In genomic region chr11:80846979-80847378, GRCh38 we compare ENCODE assay signal across 10 cellular contexts.
DNase-seq lines count a peak whose midpoint lies in the region; ATAC-seq and TF ChIP-seq lines count a peak whose summit lies in the region.
"Had no signal": no experiment of that assay in that cellular context is flagged by ENCODE, and none has a peak within 500 bp of the region (broad histone marks: within the 10 kb centered on the region; RNA-seq: fewer than 3 reads in every experiment).

No MANE protein-coding gene starts in this region.

- no peak overlapping the region for H3K4me3 ChIP-seq in uterus
- H3K4me3 ChIP-seq: BLaER1 treated with 17β-estradiol and CSF1 and Interleukin-3, amounts not matched to agents 10 nM and 100 nM had no signal

- H3K4me1 ChIP-seq in uterus: no peaks in the 10 kb centered on the region

- TF ChIP-seq CTCF in GM13977 (IDR thresholded peaks at IDR 0.05; ENCODE audit: extremely low read depth, insufficient read depth, missing control alignments) (no peak), uterus (IDR thresholded peaks at IDR 0.05) (no peak)

- no peak for TF ChIP-seq POLR2A in uterus (IDR thresholded peaks at IDR 0.05)

- no peaks in the 10 kb centered on the region for H3K9me3 ChIP-seq in uterus
- H3K9me3 ChIP-seq: BLaER1 treated with 17β-estradiol and CSF1 and Interleukin-3, amounts not matched to agents 10 nM and 100 nM had no signal

- intact Hi-C loops in uterus (cut with DNase I; ENCODE audit: low total_unique reads): no loop called here

- no peaks in the 10 kb centered on the region for H3K27me3 ChIP-seq in uterus
- H3K27me3 ChIP-seq: BLaER1 treated with 17β-estradiol and CSF1 and Interleukin-3, amounts not matched to agents 10 nM and 100 nM had no signal

- no peak overlapping the region for H3K27ac ChIP-seq in uterus
- H3K27ac ChIP-seq: BLaER1 treated with 17β-estradiol and CSF1 and Interleukin-3, amounts not matched to agents 10 nM and 100 nM had no signal

- DNase-seq in GM13977 (ENCODE audit: low spot score) (peak; percentile 28), NCI-H460 (ENCODE audit: extremely low read depth, low read depth) (peak; percentile 20), HuH-7.5 (ENCODE audit: low spot score) (no peak), AG08396 (ENCODE audit: low spot score) (no peak), HUDEP-2 (lab: John Stamatoyannopoulos, UW; ENCODE audit: unreplicated experiment in 76 of 76) (no peak), uterus (no peak)
- DNase-seq: NCI-H69 had no signal

- in situ Hi-C loops in GM13977 (cut with MboI; ENCODE audit: low pct_unique_long_range_greater_than_20kb, low sequenced_read_pairs, unreplicated experiment): no loop called here

- ATAC-seq in GM19438 (IDR thresholded peaks at IDR 0.05; ENCODE audit: low read depth, unreplicated experiment) (peak; percentile 80), HG02885 (IDR thresholded peaks at IDR 0.05; ENCODE audit: poor library complexity, unreplicated experiment) (peak; percentile 92)

- H3K36me3 ChIP-seq in uterus: no peaks in the 10 kb centered on the region
- H3K36me3 ChIP-seq: BLaER1 treated with 17β-estradiol and CSF1 and Interleukin-3, amounts not matched to agents 10 nM and 100 nM had no signal

Comparison
In these comparisons a context has a peak if more than half of its experiments do, and no peak if none do; other contexts are left out.
1. DNase-seq: peak in GM13977 (single experiment) and NCI-H460 (single experiment); none in HuH-7.5 (single experiment), AG08396 (single experiment), HUDEP-2 (0 of 76) and uterus (0 of 2).